Comparison of ENCODE assay signal across 18 cellular contexts in genomic region chr2:74846481-74846880, GRCh38. TPM values are rescaled to one million over a fixed set of nuclear protein-coding genes. Genes with fewer than 3 reads are reported as not detected.
DNase-seq lines count a peak whose midpoint lies in the region; ATAC-seq, FAIRE-seq and TF ChIP-seq lines count a peak whose summit lies in the region.
"Had no signal": no experiment of that assay in that cellular context is flagged by ENCODE, and none has a peak within 500 bp of the region (broad histone marks: within the 10 kb centered on the region; RNA-seq: fewer than 3 reads in every experiment).

No MANE protein-coding gene starts in this region.

- H3K4me1 Mint-ChIP-seq in WTC11 (peaks cover 99% of the 10 kb centered on the region), immature natural killer cell (peaks cover 22 to 35% of the 10 kb centered on the region in 2 donors)
- H3K4me1 Mint-ChIP-seq in naive thymus-derived CD8-positive, alpha-beta T cell = peaks cover 48 to 98% (median 89%) of the 10 kb centered on the region in 4 donors
- H3K4me1 Mint-ChIP-seq in stimulated activated naive CD8-positive, alpha-beta T cell treated with anti-CD3 and anti-CD28 coated beads, Interleukin-15, amount 100 ng/mL, for 72 hours = peaks cover 95% of the 10 kb centered on the region

- H3K4me3 ChIP-seq in BLaER1 treated with 17β-estradiol and CSF1 and Interleukin-3, amounts not matched to agents 10 nM and 100 nM = no peak overlapping the region
- H3K4me3 ChIP-seq: right atrium auricular region had no signal

- no peaks in the 10 kb centered on the region; the same call in 1 of the 2 replicates for H3K36me3 Mint-ChIP-seq in WTC11
- no peaks in the 10 kb centered on the region for H3K36me3 Mint-ChIP-seq in naive thymus-derived CD8-positive, alpha-beta T cell
- H3K36me3 Mint-ChIP-seq in immature natural killer cell = no peaks in the 10 kb centered on the region

- H3K9me3 Mint-ChIP-seq in WTC11 = no peaks in the 10 kb centered on the region
- H3K9me3 Mint-ChIP-seq in naive thymus-derived CD8-positive, alpha-beta T cell = no peaks in the 10 kb centered on the region
- H3K9me3 Mint-ChIP-seq in immature natural killer cell = no peaks in the 10 kb centered on the region
- H3K9me3 Mint-ChIP-seq in stimulated activated naive CD8-positive, alpha-beta T cell treated with anti-CD3 and anti-CD28 coated beads, Interleukin-15, amount 100 ng/mL, for 72 hours = no peaks in the 10 kb centered on the region

- H3K9ac ChIP-seq in BLaER1 treated with 17β-estradiol and CSF1 and Interleukin-3, amounts not matched to agents 10 nM and 100 nM = peak overlapping the region in 2 of 11 experiments; percentile 14 to 49; a peak in 1 of 22 replicates
- H3K9ac ChIP-seq: KMS-11 had no signal

- H3K27me3 ChIP-seq in BLaER1 treated with 17β-estradiol and CSF1 and Interleukin-3, amounts not matched to agents 10 nM and 100 nM = no peaks in the 10 kb centered on the region
- H3K27me3 ChIP-seq: right atrium auricular region had no signal

- H3K4me3 Mint-ChIP-seq in WTC11 (no peak overlapping the region), immature natural killer cell (no peak overlapping the region)
- peak overlapping the region in 8 of 10 donors; percentile 1 to 59 (median 40) for H3K4me3 Mint-ChIP-seq in naive thymus-derived CD8-positive, alpha-beta T cell
- no peak overlapping the region for H3K4me3 Mint-ChIP-seq in stimulated activated naive CD8-positive, alpha-beta T cell treated with anti-CD3 and anti-CD28 coated beads, Interleukin-15, amount 100 ng/mL, for 72 hours

- no peak for DNase-seq in WTC11 (ENCODE audit: low spot score)
- no peak for DNase-seq in naive thymus-derived CD8-positive, alpha-beta T cell
- DNase-seq in immature natural killer cell = no peak
- no peak for DNase-seq in GM19239 (ENCODE audit: insufficient read length, low spot score)
- DNase-seq in mesenteric fat pad (ENCODE audit: low spot score) = no peak
- no peak for DNase-seq in stimulated activated naive CD8-positive, alpha-beta T cell treated with anti-CD3 and anti-CD28 coated beads, Interleukin-15, amount 100 ng/mL, for 72 hours
- DNase-seq: activated CD8-positive, alpha-beta memory T cell treated with anti-CD3 and anti-CD28 coated beads, Interleukin-2, amount 50 U/mL, for 4 hours; NCI-H1436 treated with DMSO at 0.1 percent for 48 hours; NCI-H748 treated with DMSO at 0.1 percent for 48 hours; SIG-M5; stimulated activated CD4-positive, alpha-beta T cell treated with anti-CD3 and anti-CD28 coated beads, Interleukin-4, amount 100 ng/mL, for 4 hours; stimulated activated naive CD4-positive, alpha-beta T cell treated with Interleukin-2 at 50 U/mL for 16 hours had no signal

- CTCF ChIA-PET in WTC11 (lab: Charles Lee) = interaction anchor here (2.1 kb wide), 1 partner anchor 10 kb away, joined by 17 read pairs; no protein-coding TSS in a partner anchor

- POLR2A ChIA-PET in WTC11 (lab: Charles Lee) = no interaction called here
- POLR2A ChIA-PET in naive thymus-derived CD8-positive, alpha-beta T cell (lab: Charles Lee) = no interaction called here

- FAIRE-seq in GM19239 (lab: Jason Lieb, UNC) = no peak
- FAIRE-seq: frontal cortex, G401.6 had no signal

- H3K27me3 Mint-ChIP-seq in WTC11 (ENCODE audit: low read depth) (no peaks in the 10 kb centered on the region), immature natural killer cell (ENCODE audit: low read depth in 3 of 3) (peaks cover 0 to 4% (median 3%) of the 10 kb centered on the region in 3 donors)
- no peaks in the 10 kb centered on the region for H3K27me3 Mint-ChIP-seq in naive thymus-derived CD8-positive, alpha-beta T cell
- no peaks in the 10 kb centered on the region for H3K27me3 Mint-ChIP-seq in stimulated activated naive CD8-positive, alpha-beta T cell treated with anti-CD3 and anti-CD28 coated beads, Interleukin-15, amount 100 ng/mL, for 72 hours

- no peak for TF ChIP-seq CTCF in 22Rv1 (IDR thresholded peaks at IDR 0.05)
- TF ChIP-seq CTCF in WTC11 (IDR thresholded peaks at IDR 0.05) = no peak

- H3K4me1 ChIP-seq in BLaER1 treated with 17β-estradiol and CSF1 and Interleukin-3, amounts not matched to agents 10 nM and 100 nM = peaks cover 97 to 100% (median 100%) of the 10 kb centered on the region in 10 experiments

- H3K36me3 ChIP-seq in BLaER1 treated with 17β-estradiol and CSF1 and Interleukin-3, amounts not matched to agents 10 nM and 100 nM = peaks cover 3 to 42% (median 38%) of the 10 kb centered on the region in 11 experiments; a peak in 20 of 22 replicates
- H3K36me3 ChIP-seq: right atrium auricular region had no signal

- peaks cover 56 to 100% (median 97%) of the 10 kb centered on the region in 11 experiments; a peak in 21 of 22 replicates for H4K20me1 ChIP-seq in BLaER1 treated with 17β-estradiol and CSF1 and Interleukin-3, amounts not matched to agents 10 nM and 100 nM

- H3K27ac Mint-ChIP-seq in WTC11 (peak overlapping the region; percentile 55; the same call in 1 of the 2 replicates), immature natural killer cell (no peak overlapping the region)
- peak overlapping the region in 7 of 10 donors; percentile 29 to 97 (median 51) for H3K27ac Mint-ChIP-seq in naive thymus-derived CD8-positive, alpha-beta T cell
- H3K27ac Mint-ChIP-seq in stimulated activated naive CD8-positive, alpha-beta T cell treated with anti-CD3 and anti-CD28 coated beads, Interleukin-15, amount 100 ng/mL, for 72 hours = peak overlapping the region in 1 of 2 donors; percentile 30

- peak overlapping the region; percentile 98 for H3K27ac ChIP-seq in 22Rv1
- peak overlapping the region in 9 of 11 experiments; percentile 63 to 95 (median 91); a peak in 17 of 22 replicates for H3K27ac ChIP-seq in BLaER1 treated with 17β-estradiol and CSF1 and Interleukin-3, amounts not matched to agents 10 nM and 100 nM
- H3K27ac ChIP-seq: KMS-11 had no signal

- no peak for ATAC-seq in WTC11
- no peak for ATAC-seq in naive thymus-derived CD8-positive, alpha-beta T cell
- ATAC-seq in stimulated activated naive CD8-positive, alpha-beta T cell treated with anti-CD3 and anti-CD28 coated beads, Interleukin-15, amount 100 ng/mL, for 72 hours = no peak

- H3K4me2 ChIP-seq in BLaER1 treated with 17β-estradiol and CSF1 and Interleukin-3, amounts not matched to agents 10 nM and 100 nM = peak overlapping the region; percentile 87 to 98 (median 95); a peak in 21 of 22 replicates
- H3K4me2 ChIP-seq: KMS-11 had no signal

- no peaks in the 10 kb centered on the region for H3K9me3 ChIP-seq in BLaER1 treated with 17β-estradiol and CSF1 and Interleukin-3, amounts not matched to agents 10 nM and 100 nM (replicated peaks in 1 of 11)
- H3K9me3 ChIP-seq: right atrium auricular region had no signal

TF ChIP-seq in WTC11, 78 proteins besides CTCF, POLR2A, EP300 and RAD21:
- TF ChIP-seq ATF1 (CRISPR knock-in tag; IDR thresholded peaks at IDR 0.05) (no peak), HMGXB4 (CRISPR knock-in tag; IDR thresholded peaks at IDR 0.05) (no peak), ZNF121 (CRISPR knock-in tag; IDR thresholded peaks at IDR 0.05) (0 out of 2 replicates have a peak, but pooled peaks have one; percentile 76)

RNA-seq across cellular contexts. Expression of gene HK2, which starts 12.6 kb away (rescaled TPM):
- total RNA-seq in WTC11 (2021) (61.6 to 74.5 TPM (median 73.9 TPM) in 3 replicates), mesenteric fat pad (46.2 TPM)
- 1 to 10 TPM; 7.2 to 7.3 TPM for total RNA-seq in naive thymus-derived CD8-positive, alpha-beta T cell
- polyA plus RNA-seq in naive thymus-derived CD8-positive, alpha-beta T cell = 1 to 10 TPM; 1.2 to 5.7 (median 1.7) TPM
- polyA plus RNA-seq in immature natural killer cell = under 1 TPM; 0.04 to 0.77 (median 0.19) TPM

Comparison
In these comparisons a context has a peak if more than half of its experiments do, and no peak if none do; other contexts are left out.
1. H3K27ac Mint-ChIP-seq: peak in WTC11 (single experiment) and naive thymus-derived CD8-positive, alpha-beta T cell (7 of 10); none in immature natural killer cell (0 of 6).
2. H3K4me3 Mint-ChIP-seq: peak in naive thymus-derived CD8-positive, alpha-beta T cell (8 of 10); none in WTC11 (single experiment), immature natural killer cell (0 of 5) and stimulated activated naive CD8-positive, alpha-beta T cell treated with anti-CD3 and anti-CD28 coated beads, Interleukin-15, amount 100 ng/mL, for 72 hours (0 of 2).